7 cellular contexts compared by ENCODE assay signal in the genomic region with DNA sequence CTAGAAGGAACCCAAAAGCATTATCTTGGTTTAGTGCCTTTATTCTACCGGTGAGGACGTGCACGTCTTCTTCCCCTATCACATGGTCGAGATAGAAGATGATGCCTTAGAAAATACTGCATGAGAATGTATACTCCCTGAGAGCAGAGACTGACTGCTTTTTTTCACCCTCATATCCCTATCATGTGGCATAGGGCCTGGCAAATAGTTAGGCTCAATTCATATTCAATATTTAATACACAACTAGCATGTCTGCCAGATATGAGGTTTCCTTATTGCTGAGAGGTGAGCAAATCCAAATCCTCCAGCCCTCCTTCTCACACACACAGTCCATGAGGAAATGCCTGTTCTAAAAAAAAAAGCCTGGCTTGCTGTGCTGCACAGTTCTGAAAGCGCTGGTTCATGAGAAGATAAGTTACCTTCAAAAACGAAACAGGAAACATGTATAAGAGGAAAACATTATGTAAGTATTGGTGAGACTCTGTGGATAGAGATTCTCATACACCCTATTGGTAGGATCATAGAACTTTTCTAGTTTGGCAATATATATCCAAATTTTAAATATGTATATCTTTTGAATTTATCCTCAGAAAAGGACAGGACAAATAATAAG. TPM values are rescaled to one million over a fixed set of nuclear protein-coding genes. Genes with fewer than 3 reads are reported as not detected.
DNase-seq lines count a peak whose midpoint lies in the region; ATAC-seq, FAIRE-seq and TF ChIP-seq lines count a peak whose summit lies in the region.

No MANE protein-coding gene starts in this region.

- peak overlapping the region; percentile 80 for H3K27ac Mint-ChIP-seq in activated T-helper 1 cell treated with anti-CD3 and anti-CD28 coated beads, Interleukin-12 subunit alpha, Interleukin-12 subunit beta, Interleukin-2, Interleukin-4 antibody, amounts not matched to agents 30 ng/mL and 10 ng/mL and 1 ng/mL, durations not matched to agents 14 hours and 24 hours and 36 hours

- no peaks in the 10 kb centered on the region for H3K4me1 ChIP-seq in pancreas
- H3K4me1 ChIP-seq in breast epithelium = no peaks in the 10 kb centered on the region

- peaks cover 1% of the 10 kb centered on the region for H3K27me3 Mint-ChIP-seq in activated T-helper 1 cell treated with anti-CD3 and anti-CD28 coated beads, Interleukin-12 subunit alpha, Interleukin-12 subunit beta, Interleukin-2, Interleukin-4 antibody, amounts not matched to agents 30 ng/mL and 10 ng/mL and 1 ng/mL, durations not matched to agents 14 hours and 24 hours and 36 hours (ENCODE audit: insufficient read depth)

- TF ChIP-seq CTCF in pancreas (IDR thresholded peaks at IDR 0.05) = no peak
- no peak for TF ChIP-seq CTCF in breast epithelium (IDR thresholded peaks at IDR 0.05)

- no peaks in the 10 kb centered on the region for H3K9me3 Mint-ChIP-seq in activated T-helper 1 cell treated with anti-CD3 and anti-CD28 coated beads, Interleukin-12 subunit alpha, Interleukin-12 subunit beta, Interleukin-2, Interleukin-4 antibody, amounts not matched to agents 30 ng/mL and 10 ng/mL and 1 ng/mL, durations not matched to agents 14 hours and 24 hours and 36 hours

- H3K27ac ChIP-seq in pancreas (peak overlapping the region in 2 of 4 donors; percentile 58 to 69), breast epithelium (peak overlapping the region in 1 of 2 donors; percentile 10)

- TF ChIP-seq POLR2A in breast epithelium (IDR thresholded peaks at IDR 0.05) = no peak

- peaks cover 21% of the 10 kb centered on the region for H3K4me1 Mint-ChIP-seq in activated T-helper 1 cell treated with anti-CD3 and anti-CD28 coated beads, Interleukin-12 subunit alpha, Interleukin-12 subunit beta, Interleukin-2, Interleukin-4 antibody, amounts not matched to agents 30 ng/mL and 10 ng/mL and 1 ng/mL, durations not matched to agents 14 hours and 24 hours and 36 hours (ENCODE audit: low read depth)

- peak; percentile 53 for ATAC-seq in GM19328 (IDR thresholded peaks at IDR 0.05; ENCODE audit: unreplicated experiment)
- ATAC-seq in HG03432 (IDR thresholded peaks at IDR 0.05; ENCODE audit: unreplicated experiment) = peak; percentile 79
- peak; percentile 69 to 97 (median 91) for ATAC-seq in pancreas

- H3K4me3 Mint-ChIP-seq in activated T-helper 1 cell treated with anti-CD3 and anti-CD28 coated beads, Interleukin-12 subunit alpha, Interleukin-12 subunit beta, Interleukin-2, Interleukin-4 antibody, amounts not matched to agents 30 ng/mL and 10 ng/mL and 1 ng/mL, durations not matched to agents 14 hours and 24 hours and 36 hours = no peak overlapping the region

- H3K36me3 Mint-ChIP-seq in activated T-helper 1 cell treated with anti-CD3 and anti-CD28 coated beads, Interleukin-12 subunit alpha, Interleukin-12 subunit beta, Interleukin-2, Interleukin-4 antibody, amounts not matched to agents 30 ng/mL and 10 ng/mL and 1 ng/mL, durations not matched to agents 14 hours and 24 hours and 36 hours (ENCODE audit: low read depth) = no peaks in the 10 kb centered on the region

- intact Hi-C loops in activated T-helper 1 cell treated with anti-CD3 and anti-CD28 coated beads, Interleukin-12 subunit alpha, Interleukin-12 subunit beta, Interleukin-2, Interleukin-4 antibody, amounts not matched to agents 30 ng/mL and 10 ng/mL and 1 ng/mL, durations not matched to agents 14 hours and 24 hours and 36 hours (cut with micrococcal nuclease) = loop anchor here (2.0 to 5.0 kb wide), 2 partner anchors 15 to 186 kb away; a partner anchor contains a TSS
- intact Hi-C loops in pancreas (cut with DNase I) = no loop called here
- intact Hi-C loops in breast epithelium (cut with DNase I; ENCODE audit: low total_unique reads) = no loop called here

- no peaks in the 10 kb centered on the region for H3K27me3 ChIP-seq in pancreas
- no peaks in the 10 kb centered on the region for H3K27me3 ChIP-seq in breast epithelium

- FAIRE-seq in pancreas (lab: Jason Lieb, UNC) = peak; percentile 45

- no peaks in the 10 kb centered on the region for H3K9me3 ChIP-seq in pancreas
- H3K9me3 ChIP-seq in breast epithelium = no peaks in the 10 kb centered on the region

- H3K36me3 ChIP-seq in pancreas (no peaks in the 10 kb centered on the region), breast epithelium (no peaks in the 10 kb centered on the region)

- H3K4me3 ChIP-seq in pancreas (no peak overlapping the region), breast epithelium (no peak overlapping the region)

- 55 to 59% methylated on average over 6 of the region's 6 CpGs for WGBS in pancreas, 2 donors

- no peak for DNase-seq in activated T-helper 1 cell treated with anti-CD3 and anti-CD28 coated beads, Interleukin-12 subunit alpha, Interleukin-12 subunit beta, Interleukin-2, Interleukin-4 antibody, amounts not matched to agents 30 ng/mL and 10 ng/mL and 1 ng/mL, durations not matched to agents 14 hours and 24 hours and 36 hours (ENCODE audit: low spot score)
- DNase-seq in pancreas (no peak), NCI-H2107 (lab: John Stamatoyannopoulos, UW) (no peak), kidney glomerular epithelial cell (lab: John Stamatoyannopoulos, UW) (no peak), breast epithelium (ENCODE audit: low spot score in 2 of 2) (no peak)

RNA-seq across cellular contexts. Expression of a gene that starts 15.5 kb away (rescaled TPM):
- 38.2 and 46.3 TPM in 2 replicates for total RNA-seq in activated T-helper 1 cell treated with anti-CD3 and anti-CD28 coated beads, Interleukin-12 subunit alpha, Interleukin-12 subunit beta, Interleukin-2, Interleukin-4 antibody, amounts not matched to agents 30 ng/mL and 10 ng/mL and 1 ng/mL, durations not matched to agents 14 hours and 24 hours and 36 hours
- total RNA-seq in pancreas = 10 to 100 TPM; 12.4 to 21.1 (median 16.9) TPM
- 1 to 10 TPM; 4.2 to 7.3 TPM for polyA plus RNA-seq in pancreas
- 10 to 100 TPM; 60.0 to 87.1 (median 63.0) TPM for total RNA-seq in breast epithelium
